ENCODE assay signal across 8 cellular contexts in genomic region chrX:47831788-47832187, GRCh38. TPM values are rescaled to one million over a fixed set of nuclear protein-coding genes. Genes with fewer than 3 reads are reported as not detected.
DNase-seq lines count a peak whose midpoint lies in the region; ATAC-seq, FAIRE-seq and TF ChIP-seq lines count a peak whose summit lies in the region.

No MANE protein-coding gene starts in this region.

- H4K5ac ChIP-seq in mesendoderm (ENCODE audit: low read length), result no peak overlapping the region

- peak; percentile 38 to 58 for DNase-seq in A549 (ENCODE audit: low read depth in 1 of 2, low spot score in 1 of 2)
- DNase-seq in GM13976 (ENCODE audit: low spot score), result peak; percentile 54
- peak; percentile 30 for DNase-seq in NCI-H2107 treated with DMSO at 0.1 percent for 48 hours (lab: John Stamatoyannopoulos, UW; ENCODE audit: unreplicated experiment)
- DNase-seq in cerebellar cortex (ENCODE audit: low spot score), result peak; percentile 47
- DNase-seq in mesendoderm, result peak; percentile 57
- DNase-seq in tibial nerve (ENCODE audit: low spot score in 2 of 2), result peak in 1 of 2 donors; percentile 12

- ATAC-seq in A549 (peak in 1 of 2 experiments; percentile 20; a peak in 1 of 6 replicates), HG03565 (IDR thresholded peaks at IDR 0.05; ENCODE audit: unreplicated experiment) (no peak)

- H3K56ac ChIP-seq in mesendoderm (ENCODE audit: low read length), result no peak overlapping the region

- TF ChIP-seq EP300 in A549 (IDR thresholded peaks at IDR 0.05) (no peak), tibial nerve (IDR thresholded peaks at IDR 0.05) (no peak)

- no peak overlapping the region for H3K27ac ChIP-seq in A549
- no peak overlapping the region for H3K27ac ChIP-seq in VCaP
- no peak overlapping the region for H3K27ac ChIP-seq in mesendoderm (ENCODE audit: low read depth, low read length)
- H3K27ac ChIP-seq in tibial nerve, result no peak overlapping the region

- no peaks in the 10 kb centered on the region for H3K4me1 ChIP-seq in A549
- no peaks in the 10 kb centered on the region for H3K4me1 ChIP-seq in mesendoderm (ENCODE audit: control insufficient read depth, low read depth, low read length)
- no peaks in the 10 kb centered on the region for H3K4me1 ChIP-seq in tibial nerve

- POLR2A ChIA-PET in A549 (lab: Yijun Ruan, JAX), result no interaction called here

- FAIRE-seq in A549 (lab: Jason Lieb, UNC), result peak; percentile 67

- no peaks in the 10 kb centered on the region for H3K36me3 ChIP-seq in mesendoderm (ENCODE audit: control insufficient read depth, insufficient read depth, low read length)
- no peaks in the 10 kb centered on the region for H3K36me3 ChIP-seq in tibial nerve

- H3K4ac ChIP-seq in mesendoderm (ENCODE audit: low read depth, low read length), result no peak overlapping the region

- no peak overlapping the region for H2BK5ac ChIP-seq in mesendoderm (ENCODE audit: low read length)

- WGBS in A549 (ENCODE audit: missing lambda C conversion rate), result 10% methylated on average over 2 of the region's 2 CpGs
- WGBS in mesendoderm (ENCODE audit: extremely low coverage, insufficient coverage, low lambda C conversion rate), result no CpG with 5 or more reads among the region's 2 CpGs
- WGBS in tibial nerve, 2 donors, result 46% methylated on average over 2 of the region's 2 CpGs

- H3K9me3 ChIP-seq in A549 (no peaks in the 10 kb centered on the region), tibial nerve (no peaks in the 10 kb centered on the region)

- H3K79me2 ChIP-seq in mesendoderm (ENCODE audit: control insufficient read depth, insufficient read depth, low read length), result no peaks in the 10 kb centered on the region

- peak; percentile 56 to 64; a peak in 4 of 5 replicates for TF ChIP-seq RAD21 in A549 (conservative IDR thresholded peaks at IDR 0.05 in 1 of 2, IDR thresholded peaks at IDR 0.05 in 1 of 2)

- H4K8ac ChIP-seq in mesendoderm (ENCODE audit: low read depth, low read length), result no peak overlapping the region

- no peak for TF ChIP-seq POLR2A in A549 (IDR thresholded peaks at IDR 0.05; ENCODE audit: low read length)
- TF ChIP-seq POLR2A in tibial nerve (IDR thresholded peaks at IDR 0.05), result no peak

- CTCF ChIA-PET in A549 (lab: Yijun Ruan, JAX), result interaction anchor here (1.0 to 1.1 kb wide), 2 partner anchors 17 to 29 kb away, joined by 3 read pairs; no protein-coding TSS in a partner anchor

- no peak overlapping the region for H2AK5ac ChIP-seq in mesendoderm (ENCODE audit: low read length)

- H3K9ac ChIP-seq in mesendoderm (ENCODE audit: low read length), result no peak overlapping the region

- H2BK120ac ChIP-seq in mesendoderm (ENCODE audit: low read depth, low read length), result no peak overlapping the region

- H3K4me2 ChIP-seq in A549 (no peak overlapping the region), mesendoderm (ENCODE audit: low read length) (no peak overlapping the region)

- H2BK15ac ChIP-seq in mesendoderm (replicated peaks; ENCODE audit: low read depth), result no peak overlapping the region

- H3K18ac ChIP-seq in mesendoderm (ENCODE audit: low read length), result no peak overlapping the region

- H3K4me3 ChIP-seq in A549 (no peak overlapping the region), mesendoderm (ENCODE audit: low read length) (no peak overlapping the region), tibial nerve (no peak overlapping the region)

- H3K27me3 ChIP-seq in mesendoderm (ENCODE audit: insufficient read depth, low read length, poor library complexity), result no peaks in the 10 kb centered on the region
- H3K27me3 ChIP-seq in tibial nerve, result no peaks in the 10 kb centered on the region

- no peak overlapping the region for H3K23ac ChIP-seq in mesendoderm (ENCODE audit: low read length)

- in situ Hi-C loops in GM13976 (cut with MboI; ENCODE audit: low sequenced_read_pairs, unreplicated experiment), result loop anchor here (10.0 kb wide), 1 partner anchor 193 kb away; no protein-coding TSS in a partner anchor

- TF ChIP-seq CTCF in A549 (IDR thresholded peaks at IDR 0.05) (peak; percentile 53), GM13976 (IDR thresholded peaks at IDR 0.05; ENCODE audit: borderline replicate concordance, control extremely low read depth, extremely low read depth, insufficient read depth, missing control alignments) (peak; percentile 57), VCaP (conservative IDR thresholded peaks at IDR 0.05) (peak; percentile 82), tibial nerve (IDR thresholded peaks at IDR 0.05) (peak in 4 of 5 experiments; percentile 19 to 40 (median 21))

- no peaks in the 10 kb centered on the region for H3K79me1 ChIP-seq in mesendoderm (ENCODE audit: low read length)

TF ChIP-seq in A549, 52 proteins besides CTCF, POLR2A, EP300 and RAD21:
- no peak for TF ChIP-seq ELK1 (IDR thresholded peaks at IDR 0.05; ENCODE audit: low read depth, low read length)
- peak; percentile 50; the same call in 2 of the 3 replicates for TF ChIP-seq SMC3 (IDR thresholded peaks at IDR 0.05)

RNA-seq across cellular contexts. Expression of gene ZNF81, which starts 4.9 kb away (rescaled TPM):
- polyA plus RNA-seq in A549 (2011; rRNA removed) (8.3 and 9.3 TPM in 2 replicates), A549 (2017; fragmentation: RNase III; extraction: RNeasy Plus Mini Kit Qiagen cat#74134 plus additional on column Dnase treatment) (3.8 to 4.4 TPM (median 4.3 TPM) in 3 replicates)
- 4.0 and 6.6 TPM in 2 replicates for polyA plus RNA-seq in A549 (2012; cell fraction: cytosol; rRNA removed)
- polyA plus RNA-seq in A549 (2012; cell fraction: nucleus; rRNA removed), result 4.0 and 6.2 TPM in 2 replicates
- polyA minus RNA-seq in A549 (2011; rRNA and poly(A)+ RNA removed), result 19.8 and 31.1 TPM in 2 replicates
- polyA plus RNA-seq in mesendoderm (2013, experiment 1 of 2), result 5.6 TPM
- 5.8 TPM for polyA plus RNA-seq in mesendoderm (2013, experiment 2 of 2)
- 1 to 10 TPM; 5.2 to 8.8 (median 6.6) TPM for total RNA-seq in tibial nerve

Comparison
In these comparisons a context has a peak if more than half of its experiments do, and no peak if none do; other contexts are left out.
1. CTCF ChIP-seq: peak in every context shown above with its lines; median percentile 82 in VCaP; 57 in GM13976; 53 in A549; 21 in tibial nerve.